Comparison of ENCODE assay signal across 37 cellular contexts in the genomic region with DNA sequence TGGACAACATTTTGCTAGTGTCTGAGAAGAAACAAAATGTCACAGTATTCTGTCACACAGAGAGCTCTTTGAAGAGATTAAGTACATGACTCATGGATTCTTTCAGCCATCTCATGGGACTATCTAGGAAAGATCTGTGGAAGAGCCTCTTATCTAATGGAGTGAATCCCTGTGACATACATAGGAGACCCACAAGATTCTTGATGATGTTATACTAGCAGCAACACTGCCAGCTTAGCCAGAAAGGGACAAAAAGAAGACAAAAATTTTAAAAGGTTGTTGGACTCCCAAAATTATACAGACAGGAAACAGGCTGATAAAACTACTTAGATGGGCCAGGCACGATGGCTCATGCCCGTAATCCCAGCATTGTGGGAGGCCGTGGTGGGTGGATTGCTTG.
"Had no signal": no experiment of that assay in that cellular context is flagged by ENCODE, and none has a peak within 500 bp of the region (broad histone marks: within the 10 kb centered on the region; RNA-seq: fewer than 3 reads in every experiment).

No MANE protein-coding gene starts in this region.

- H3K4me3 Mint-ChIP-seq: activated B cell treated with CpG ODN at 0.5 μM for 24 hours; activated CD4-positive, alpha-beta memory T cell treated with anti-CD3 and anti-CD28 coated beads for 36 hours; activated CD4-positive, alpha-beta T cell treated with anti-CD3 and anti-CD28 coated beads, Interleukin-2, amount 10 ng/mL, durations not matched to agents 24 days and 14 days; activated CD8-positive, alpha-beta T cell treated with anti-CD3 and anti-CD28 coated beads for 36 hours; activated naive CD4-positive, alpha-beta T cell treated with anti-CD3 and anti-CD28 coated beads, Interleukin-2, amount 10 ng/mL, durations not matched to agents 7 days and 5 days; activated naive CD4-positive, alpha-beta T cell treated with anti-CD3 and anti-CD28 coated beads, Interleukin-2, amount 50 U/mL, for 24 hours; activated naive CD8-positive, alpha-beta T cell; activated naive CD8-positive, alpha-beta T cell treated with anti-CD3 and anti-CD28 coated beads, Interleukin-2, amount 10 ng/mL, durations not matched to agents 7 days and 5 days; activated naive CD8-positive, alpha-beta T cell treated with anti-CD3 and anti-CD28 coated beads, Interleukin-2, amount 50 U/mL, for 24 hours; activated T-cell treated with anti-CD3 and anti-CD28 coated beads, Interleukin-2, amount 50 U/mL, for 4 hours; activated T-cell treated with anti-CD3 and anti-CD28 coated beads, Interleukin-2, amount 50 U/mL, for 72 hours; activated T-helper 1 cell treated with anti-CD3 and anti-CD28 coated beads, Interleukin-12 subunit alpha, Interleukin-12 subunit beta, Interleukin-2, Interleukin-4 antibody, amounts not matched to agents 30 ng/mL and 10 ng/mL and 1 ng/mL, durations not matched to agents 14 hours and 24 hours and 36 hours; activated T-helper 17 cell treated with anti-CD3 and anti-CD28 coated beads, Interleukin-2, amount 50 U/mL, for 72 hours; brain; central memory CD8-positive, alpha-beta T cell; T-helper 2 cell treated with Interferon-gamma antibody and Interleukin-4, amounts not matched to agents 5 μg/mL and 100 μg/mL, for 36 hours had no signal

- H3K9me3 ChIP-seq: ascending aorta had no signal

- H3K9me3 Mint-ChIP-seq: activated CD4-positive, alpha-beta T cell treated with anti-CD3 and anti-CD28 coated beads, Interleukin-2, amount 10 ng/mL, durations not matched to agents 24 days and 14 days; activated CD8-positive, alpha-beta T cell treated with anti-CD3 and anti-CD28 coated beads for 36 hours; activated naive CD4-positive, alpha-beta T cell treated with anti-CD3 and anti-CD28 coated beads, Interleukin-2, amount 50 U/mL, for 24 hours; activated T-cell treated with anti-CD3 and anti-CD28 coated beads, Interleukin-2, amount 50 U/mL, for 4 hours; activated T-cell treated with anti-CD3 and anti-CD28 coated beads, Interleukin-2, amount 50 U/mL, for 72 hours; activated T-helper 1 cell treated with anti-CD3 and anti-CD28 coated beads, Interleukin-12 subunit alpha, Interleukin-12 subunit beta, Interleukin-2, Interleukin-4 antibody, amounts not matched to agents 30 ng/mL and 10 ng/mL and 1 ng/mL, durations not matched to agents 14 hours and 24 hours and 36 hours; activated T-helper 17 cell treated with anti-CD3 and anti-CD28 coated beads, Interleukin-2, amount 50 U/mL, for 72 hours; central memory CD8-positive, alpha-beta T cell; T-helper 2 cell treated with Interferon-gamma antibody and Interleukin-4, amounts not matched to agents 5 μg/mL and 100 μg/mL, for 36 hours had no signal

- H3K4me1 ChIP-seq: ascending aorta had no signal

- ATAC-seq: activated CD8-positive, alpha-beta T cell treated with anti-CD3 and anti-CD28 coated beads for 36 hours; activated naive CD8-positive, alpha-beta T cell treated with anti-CD3 and anti-CD28 coated beads, Interleukin-2, amount 50 U/mL, for 24 hours; activated T-cell treated with anti-CD3 and anti-CD28 coated beads, Interleukin-2, amount 50 U/mL, for 4 hours; activated T-cell treated with anti-CD3 and anti-CD28 coated beads, Interleukin-2, amount 50 U/mL, for 72 hours; activated T-helper 17 cell treated with anti-CD3 and anti-CD28 coated beads, Interleukin-2, amount 50 U/mL, for 72 hours had no signal

- FAIRE-seq: bronchial epithelial cell, TTC549 had no signal

- H3K36me3 Mint-ChIP-seq: activated CD4-positive, alpha-beta memory T cell treated with anti-CD3 and anti-CD28 coated beads for 36 hours; activated naive CD4-positive, alpha-beta T cell treated with anti-CD3 and anti-CD28 coated beads, Interleukin-2, amount 10 ng/mL, durations not matched to agents 7 days and 5 days; activated naive CD8-positive, alpha-beta T cell treated with anti-CD3 and anti-CD28 coated beads, Interleukin-2, amount 10 ng/mL, durations not matched to agents 7 days and 5 days; brain had no signal

- H3K27ac Mint-ChIP-seq: activated B cell treated with CpG ODN at 0.5 μM for 24 hours; activated CD4-positive, alpha-beta memory T cell treated with anti-CD3 and anti-CD28 coated beads for 36 hours; activated CD4-positive, alpha-beta T cell treated with anti-CD3 and anti-CD28 coated beads, Interleukin-2, amount 10 ng/mL, durations not matched to agents 24 days and 14 days; activated CD8-positive, alpha-beta T cell treated with anti-CD3 and anti-CD28 coated beads for 36 hours; activated naive CD4-positive, alpha-beta T cell treated with anti-CD3 and anti-CD28 coated beads, Interleukin-2, amount 10 ng/mL, durations not matched to agents 7 days and 5 days; activated naive CD4-positive, alpha-beta T cell treated with anti-CD3 and anti-CD28 coated beads, Interleukin-2, amount 50 U/mL, for 24 hours; activated naive CD8-positive, alpha-beta T cell; activated naive CD8-positive, alpha-beta T cell treated with anti-CD3 and anti-CD28 coated beads, Interleukin-2, amount 10 ng/mL, durations not matched to agents 7 days and 5 days; activated naive CD8-positive, alpha-beta T cell treated with anti-CD3 and anti-CD28 coated beads, Interleukin-2, amount 50 U/mL, for 24 hours; activated T-cell treated with anti-CD3 and anti-CD28 coated beads, Interleukin-2, amount 50 U/mL, for 72 hours; activated T-helper 1 cell treated with anti-CD3 and anti-CD28 coated beads, Interleukin-12 subunit alpha, Interleukin-12 subunit beta, Interleukin-2, Interleukin-4 antibody, amounts not matched to agents 30 ng/mL and 10 ng/mL and 1 ng/mL, durations not matched to agents 14 hours and 24 hours and 36 hours; activated T-helper 17 cell treated with anti-CD3 and anti-CD28 coated beads, Interleukin-2, amount 50 U/mL, for 72 hours; brain; T-helper 2 cell treated with Interferon-gamma antibody and Interleukin-4, amounts not matched to agents 5 μg/mL and 100 μg/mL, for 36 hours had no signal

- H3K27me3 ChIP-seq: ascending aorta, cardiac muscle cell had no signal

- H3K27me3 Mint-ChIP-seq: activated B cell treated with CpG ODN at 0.5 μM for 24 hours; activated naive CD4-positive, alpha-beta T cell treated with anti-CD3 and anti-CD28 coated beads, Interleukin-2, amount 50 U/mL, for 24 hours; activated naive CD8-positive, alpha-beta T cell; activated naive CD8-positive, alpha-beta T cell treated with anti-CD3 and anti-CD28 coated beads, Interleukin-2, amount 50 U/mL, for 24 hours; activated T-helper 17 cell treated with anti-CD3 and anti-CD28 coated beads, Interleukin-2, amount 50 U/mL, for 72 hours had no signal

- H3K36me3 ChIP-seq: ascending aorta, cardiac muscle cell had no signal

- H3K4me1 Mint-ChIP-seq: activated CD4-positive, alpha-beta T cell treated with anti-CD3 and anti-CD28 coated beads, Interleukin-2, amount 10 ng/mL, durations not matched to agents 24 days and 14 days; activated naive CD4-positive, alpha-beta T cell treated with anti-CD3 and anti-CD28 coated beads, Interleukin-2, amount 10 ng/mL, durations not matched to agents 7 days and 5 days; activated naive CD4-positive, alpha-beta T cell treated with anti-CD3 and anti-CD28 coated beads, Interleukin-2, amount 50 U/mL, for 24 hours; activated naive CD8-positive, alpha-beta T cell treated with anti-CD3 and anti-CD28 coated beads, Interleukin-2, amount 50 U/mL, for 24 hours; activated T-helper 17 cell treated with anti-CD3 and anti-CD28 coated beads, Interleukin-2, amount 50 U/mL, for 72 hours; central memory CD8-positive, alpha-beta T cell had no signal

- H3K27ac ChIP-seq: ascending aorta, cardiac muscle cell, VCaP had no signal

- H3K4me3 ChIP-seq: ascending aorta, cardiac muscle cell had no signal

- DNase-seq: activated B cell treated with CpG ODN at 0.5 μM for 24 hours; activated CD4-positive, alpha-beta memory T cell treated with anti-CD3 and anti-CD28 coated beads for 36 hours; activated CD4-positive, alpha-beta T cell treated with anti-CD3 and anti-CD28 coated beads for 4 hours; activated CD4-positive, alpha-beta T cell treated with anti-CD3 and anti-CD28 coated beads, Interleukin-2, amount 10 ng/mL, durations not matched to agents 24 days and 14 days; activated CD4-positive, alpha-beta T cell treated with anti-CD3 and anti-CD28 coated beads, Interleukin-2, amount 50 U/mL, for 1 hour; activated CD4-positive, alpha-beta T cell treated with anti-CD3 and anti-CD28 coated beads, Interleukin-2, amount 50 U/mL, for 4 hours; activated CD4-positive, CD25-positive, alpha-beta regulatory T cell treated with anti-CD3 and anti-CD28 coated beads, Interleukin-2, amount 50 U/mL, for 72 hours; activated CD8-positive, alpha-beta memory T cell treated with anti-CD3 and anti-CD28 coated beads, Interleukin-2, amount 50 U/mL, for 4 hours; activated CD8-positive, alpha-beta T cell treated with anti-CD3 and anti-CD28 coated beads for 36 hours; activated effector memory CD4-positive, alpha-beta T cell treated with anti-CD3 and anti-CD28 coated beads, Interleukin-2, amount 50 U/mL, for 16 hours; activated gamma-delta T cell treated with Interleukin-2 at 50 U/mL for 16 hours; activated naive CD4-positive, alpha-beta T cell; activated naive CD4-positive, alpha-beta T cell treated with anti-CD3 and anti-CD28 coated beads, Interleukin-2, amount 10 ng/mL, durations not matched to agents 7 days and 5 days; activated naive CD8-positive, alpha-beta T cell treated with anti-CD3 and anti-CD28 coated beads, Interleukin-2, amount 10 ng/mL, durations not matched to agents 7 days and 5 days; activated naive CD8-positive, alpha-beta T cell treated with anti-CD3 and anti-CD28 coated beads, Interleukin-2, amount 50 U/mL, for 24 hours; activated T-cell treated with anti-CD3 and anti-CD28 coated beads for 4 hours; activated T-cell treated with anti-CD3 and anti-CD28 coated beads, Interleukin-2, amount 50 U/mL, for 1 hour; activated T-cell treated with anti-CD3 and anti-CD28 coated beads, Interleukin-2, amount 50 U/mL, for 4 hours; activated T-cell treated with anti-CD3 and anti-CD28 coated beads, Interleukin-2, amount 50 U/mL, for 72 hours; amygdala; anterior cingulate cortex; caudate nucleus; cerebellar nuclear complex; T-helper 2 cell; T-helper 9 cell had no signal
